14 cellular contexts compared by ENCODE assay signal in the genomic region with DNA sequence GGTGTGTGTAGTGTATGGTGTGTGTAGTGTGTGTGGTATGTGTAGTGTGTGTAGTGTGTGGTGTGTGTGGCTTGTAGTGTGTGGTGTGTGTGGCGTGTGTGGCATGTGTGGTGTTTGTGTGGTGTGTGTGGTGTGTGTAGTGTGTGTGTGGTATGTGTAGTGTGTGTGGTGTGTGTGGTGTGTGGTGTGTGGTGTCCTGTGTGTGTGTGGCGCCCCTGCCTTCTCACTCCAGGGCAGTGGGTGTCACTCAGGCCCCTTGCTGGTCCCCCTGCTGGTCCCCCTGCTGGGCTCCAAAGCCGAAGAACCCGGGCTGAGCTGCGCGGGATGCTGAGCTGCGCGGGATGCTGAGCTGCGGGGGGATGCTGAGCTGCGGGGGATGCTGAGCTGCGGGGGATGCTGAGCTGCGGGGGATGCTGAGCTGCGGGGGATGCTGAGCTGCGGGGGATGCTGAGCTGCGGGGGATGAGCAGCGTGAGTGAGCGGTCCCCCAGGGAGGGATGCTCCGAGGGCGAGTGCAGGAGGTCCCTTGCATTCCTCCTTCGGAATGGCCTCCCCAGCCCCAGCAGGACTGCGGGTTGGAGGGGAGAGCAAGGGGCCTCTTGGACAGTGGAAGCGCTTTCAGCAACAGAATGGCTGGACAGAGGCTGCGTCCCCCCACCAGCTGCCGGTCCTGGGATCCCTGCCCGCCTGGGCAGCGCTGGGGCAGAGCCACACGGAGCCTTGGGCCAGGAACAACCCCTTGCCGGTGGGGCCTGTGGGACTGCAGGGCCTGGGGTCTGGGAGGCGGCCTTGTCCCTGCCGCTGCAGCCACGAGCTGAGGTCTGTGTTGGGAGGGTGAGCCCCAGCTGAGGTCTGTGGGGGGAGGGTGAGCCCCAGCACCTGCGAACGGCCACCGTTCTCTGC. TPM values are rescaled to one million over a fixed set of nuclear protein-coding genes. Genes with fewer than 3 reads are reported as not detected.
DNase-seq lines count a peak whose midpoint lies in the region; ATAC-seq, FAIRE-seq and TF ChIP-seq lines count a peak whose summit lies in the region.
"Had no signal": no experiment of that assay in that cellular context is flagged by ENCODE, and none has a peak within 500 bp of the region (broad histone marks: within the 10 kb centered on the region; RNA-seq: fewer than 3 reads in every experiment).

No MANE protein-coding gene starts in this region.

- FAIRE-seq in endothelial cell of umbilical vein (lab: Jason Lieb, UNC) = no peak
- FAIRE-seq: pancreas had no signal

- H3K27ac ChIP-seq in right atrium auricular region (no peak overlapping the region), endothelial cell of umbilical vein (ENCODE audit: insufficient read depth, low read depth, low read length) (no peak overlapping the region), temporal lobe (ENCODE audit: low read depth, low read length) (peak overlapping the region; percentile 46)
- H3K27ac ChIP-seq: pancreas, SK-N-MC had no signal

- intact Hi-C loops in Right ventricle myocardium inferior (cut with DNase I) = no loop called here
- intact Hi-C loops in endothelial cell of umbilical vein (cut with micrococcal nuclease) = no loop called here

- peaks cover 6% of the 10 kb centered on the region for H3K9me3 Mint-ChIP-seq in T-helper 1 cell treated with Interleukin-12 subunit alpha and Interleukin-12 subunit beta and Interleukin-4 antibody, amounts not matched to agents 30 μg/mL and 1 μg/mL, for 36 hours

- H3K4me1 ChIP-seq in right atrium auricular region = no peaks in the 10 kb centered on the region
- no peaks in the 10 kb centered on the region for H3K4me1 ChIP-seq in endothelial cell of umbilical vein (ENCODE audit: control insufficient read depth, extremely low read depth, insufficient read depth, low read length)
- H3K4me1 ChIP-seq: HAP-1, pancreas had no signal

- DNase-seq in Right ventricle myocardium inferior (ENCODE audit: missing footprints) (peak; percentile 59), right atrium auricular region (ENCODE audit: low spot score) (no peak), endothelial cell of umbilical vein (ENCODE audit: low read depth, low spot score) (peak; percentile 17), NCI-H748 (lab: John Stamatoyannopoulos, UW; ENCODE audit: unreplicated experiment) (no peak), NCI-H446 treated with DMSO at 0.1 percent for 48 hours (lab: John Stamatoyannopoulos, UW) (no peak), 8988T (no peak)
- DNase-seq: islet precursor cell, NCI-H2029 treated with DMSO at 0.1 percent for 48 hours had no signal

- H3K4me2 ChIP-seq in endothelial cell of umbilical vein (ENCODE audit: insufficient read depth, low read length) = no peak overlapping the region

- no peak for ATAC-seq in Right ventricle myocardium inferior
- ATAC-seq: pancreas had no signal

- H3K27me3 ChIP-seq in right atrium auricular region = peaks cover 6 to 17% of the 10 kb centered on the region in 2 donors
- peaks cover 0 to 6% of the 10 kb centered on the region in 2 experiments for H3K27me3 ChIP-seq in endothelial cell of umbilical vein (ENCODE audit: control insufficient read depth in 2 of 2, insufficient read depth in 2 of 2, low read length in 2 of 2)

- peak overlapping the region; percentile 46 for H3K27ac Mint-ChIP-seq in T-helper 1 cell treated with Interleukin-12 subunit alpha and Interleukin-12 subunit beta and Interleukin-4 antibody, amounts not matched to agents 30 μg/mL and 1 μg/mL, for 36 hours
- H3K27ac Mint-ChIP-seq: activated T-cell treated with anti-CD3 and anti-CD28 coated beads, Interleukin-2, amount 50 U/mL, for 72 hours had no signal

- no peaks in the 10 kb centered on the region for H3K79me2 ChIP-seq in endothelial cell of umbilical vein (ENCODE audit: control insufficient read depth, insufficient read depth, low read length)

- no peaks in the 10 kb centered on the region for H4K20me1 ChIP-seq in endothelial cell of umbilical vein (replicated peaks; ENCODE audit: control insufficient read depth, extremely low read depth, insufficient read depth, low read length)

- H3K27me3 Mint-ChIP-seq in T-helper 1 cell treated with Interleukin-12 subunit alpha and Interleukin-12 subunit beta and Interleukin-4 antibody, amounts not matched to agents 30 μg/mL and 1 μg/mL, for 36 hours (ENCODE audit: low read depth) = peaks cover 20% of the 10 kb centered on the region

- H3K9me3 ChIP-seq in right atrium auricular region (no peaks in the 10 kb centered on the region), endothelial cell of umbilical vein (replicated peaks; ENCODE audit: control insufficient read depth, insufficient read depth, low read length) (no peaks in the 10 kb centered on the region)
- H3K9me3 ChIP-seq: HAP-1, pancreas had no signal

- no peak overlapping the region for H3K9ac ChIP-seq in endothelial cell of umbilical vein (replicated peaks; ENCODE audit: extremely low read depth, insufficient read depth, low read length)

- no peak overlapping the region for H2AFZ ChIP-seq in endothelial cell of umbilical vein (ENCODE audit: low read depth, low read length)

- peaks cover 4% of the 10 kb centered on the region for H3K36me3 Mint-ChIP-seq in T-helper 1 cell treated with Interleukin-12 subunit alpha and Interleukin-12 subunit beta and Interleukin-4 antibody, amounts not matched to agents 30 μg/mL and 1 μg/mL, for 36 hours (ENCODE audit: low read depth)

- no peak overlapping the region for H3K4me3 Mint-ChIP-seq in T-helper 1 cell treated with Interleukin-12 subunit alpha and Interleukin-12 subunit beta and Interleukin-4 antibody, amounts not matched to agents 30 μg/mL and 1 μg/mL, for 36 hours

- BruUV-seq in endothelial cell of umbilical vein (replicated peaks; lab: Mats Ljungman, UMichigan) = no TSS peak

- TF ChIP-seq CTCF in right atrium auricular region (IDR thresholded peaks at IDR 0.05) (no peak), endothelial cell of umbilical vein (IDR thresholded peaks at IDR 0.05; ENCODE audit: extremely low read depth in 1 of 2, insufficient read depth in 1 of 2, low read depth in 1 of 2, low read length in 2 of 2) (no peak)

- dilution Hi-C loops in endothelial cell of umbilical vein (cut with MboI; ENCODE audit: extremely low pct_ligation_motif_present, low sequenced_read_pairs) = no loop called here

- H3K4me3 ChIP-seq in right atrium auricular region (no peak overlapping the region), endothelial cell of umbilical vein (replicated peaks in 1 of 3; ENCODE audit: insufficient read depth in 1 of 3, low read depth in 1 of 3, low read length in 3 of 3) (no peak overlapping the region)
- H3K4me3 ChIP-seq: HAP-1, pancreas, SK-N-MC had no signal

- H3K9me1 ChIP-seq in endothelial cell of umbilical vein (replicated peaks; ENCODE audit: control insufficient read depth, extremely low read depth, insufficient read depth, low read length) = no peaks in the 10 kb centered on the region

- H3K4me1 Mint-ChIP-seq in T-helper 1 cell treated with Interleukin-12 subunit alpha and Interleukin-12 subunit beta and Interleukin-4 antibody, amounts not matched to agents 30 μg/mL and 1 μg/mL, for 36 hours (ENCODE audit: low read depth) = peaks cover 36% of the 10 kb centered on the region

- no peaks in the 10 kb centered on the region for H3K36me3 ChIP-seq in right atrium auricular region
- H3K36me3 ChIP-seq in endothelial cell of umbilical vein (ENCODE audit: control insufficient read depth in 2 of 2, extremely low read depth in 1 of 2, insufficient read depth in 2 of 2, low read length in 2 of 2) = no peaks in the 10 kb centered on the region
- H3K36me3 ChIP-seq: HAP-1, pancreas had no signal

- CTCF ChIA-PET in endothelial cell of umbilical vein (lab: Charles Lee) = interaction anchor here (1.0 to 1.1 kb wide), 3 partner anchors 12 to 131 kb away, joined by 3 to 5 read pairs (median 3); a partner anchor contains a TSS

- TF ChIP-seq POLR2A in endothelial cell of umbilical vein (IDR thresholded peaks at IDR 0.05; ENCODE audit: low read depth, low read length) = no peak

- POLR2A ChIA-PET in endothelial cell of umbilical vein (lab: Charles Lee) = no interaction called here

TF ChIP-seq in endothelial cell of umbilical vein, 7 proteins besides CTCF, POLR2A, EP300 and RAD21 (continues in another document):
- TF ChIP-seq FOS (IDR thresholded peaks at IDR 0.05; ENCODE audit: borderline replicate concordance, insufficient read depth, low read length) = no peak

RNA-seq across cellular contexts. Expression of a gene that starts 3.3 kb away (rescaled TPM):
- not detected for total RNA-seq in Right ventricle myocardium inferior
- total RNA-seq in right atrium auricular region = not detected
- total RNA-seq in endothelial cell of umbilical vein = not detected in 2 replicates
- not detected in 2 replicates for polyA plus RNA-seq in endothelial cell of umbilical vein
- not detected in 2 replicates for polyA plus RNA-seq in endothelial cell of umbilical vein (2011; cell fraction: cytosol; rRNA removed)
- not detected in 2 replicates for polyA plus RNA-seq in endothelial cell of umbilical vein (2011; cell fraction: nucleus; rRNA removed)
- not detected in 2 replicates for polyA plus RNA-seq in endothelial cell of umbilical vein (2012)
- not detected in 2 replicates for polyA minus RNA-seq in endothelial cell of umbilical vein
- not detected for polyA minus RNA-seq in endothelial cell of umbilical vein (2011; cell fraction: cytosol; rRNA and poly(A)+ RNA removed)
- polyA minus RNA-seq in endothelial cell of umbilical vein (2011; cell fraction: nucleus; rRNA and poly(A)+ RNA removed) = not detected in 2 replicates
- total RNA-seq in temporal lobe = 5.2 TPM
- total RNA-seq: pancreas had no signal

RNA-seq across cellular contexts. Expression of a gene that starts 7.5 kb away (rescaled TPM):
- total RNA-seq in Right ventricle myocardium inferior (1.2 TPM), right atrium auricular region (10 to 100 TPM in 1 of 2 donors, 1 to 10 TPM in 1; 1.0 to 17.5 TPM), endothelial cell of umbilical vein (not detected in 2 replicates), temporal lobe (not detected)
- not detected in 2 replicates for polyA plus RNA-seq in endothelial cell of umbilical vein
- polyA plus RNA-seq in endothelial cell of umbilical vein (2011; cell fraction: cytosol; rRNA removed) = not detected in 2 replicates
- polyA plus RNA-seq in endothelial cell of umbilical vein (2011; cell fraction: nucleus; rRNA removed) = not detected in 2 replicates
- not detected in 2 replicates for polyA plus RNA-seq in endothelial cell of umbilical vein (2012)
- polyA minus RNA-seq in endothelial cell of umbilical vein = not detected in 2 replicates
- polyA minus RNA-seq in endothelial cell of umbilical vein (2011; cell fraction: cytosol; rRNA and poly(A)+ RNA removed) = not detected
- polyA minus RNA-seq in endothelial cell of umbilical vein (2011; cell fraction: nucleus; rRNA and poly(A)+ RNA removed) = not detected in 2 replicates

RNA-seq across cellular contexts. Expression of a gene that starts 57.2 kb away (rescaled TPM):
- total RNA-seq in Right ventricle myocardium inferior (0.30 TPM), right atrium auricular region (under 1 TPM in 1 of 2 donors, not detected in 1; 0.31 TPM), endothelial cell of umbilical vein (not detected in 2 replicates), temporal lobe (1.5 TPM)
- polyA plus RNA-seq in endothelial cell of umbilical vein = not detected in 2 replicates
- not detected in 2 replicates for polyA plus RNA-seq in endothelial cell of umbilical vein (2011; cell fraction: cytosol; rRNA removed)
- polyA plus RNA-seq in endothelial cell of umbilical vein (2011; cell fraction: nucleus; rRNA removed) = not detected in 2 replicates
- not detected in 2 replicates for polyA plus RNA-seq in endothelial cell of umbilical vein (2012)
- not detected in 2 replicates for polyA minus RNA-seq in endothelial cell of umbilical vein
- polyA minus RNA-seq in endothelial cell of umbilical vein (2011; cell fraction: cytosol; rRNA and poly(A)+ RNA removed) = not detected
- polyA minus RNA-seq in endothelial cell of umbilical vein (2011; cell fraction: nucleus; rRNA and poly(A)+ RNA removed) = not detected in 2 replicates
- total RNA-seq: pancreas had no signal

Comparison
In these comparisons a context has a peak if more than half of its experiments do, and no peak if none do; other contexts are left out.
1. DNase-seq: peak in Right ventricle myocardium inferior (single experiment) and endothelial cell of umbilical vein (single experiment); none in right atrium auricular region (single experiment), NCI-H748 (single experiment), NCI-H446 treated with DMSO at 0.1 percent for 48 hours (single experiment) and 8988T (single experiment).